Comparison of ENCODE assay signal across 23 cellular contexts in genomic region chr13:107457686-107458085, GRCh38.
DNase-seq lines count a peak whose midpoint lies in the region; ATAC-seq, FAIRE-seq and TF ChIP-seq lines count a peak whose summit lies in the region.
"Had no signal": no experiment of that assay in that cellular context is flagged by ENCODE, and none has a peak within 500 bp of the region (broad histone marks: within the 10 kb centered on the region; RNA-seq: fewer than 3 reads in every experiment).

No MANE protein-coding gene starts in this region.

- FAIRE-seq in endothelial cell of umbilical vein (lab: Jason Lieb, UNC) = no peak
- FAIRE-seq: GM19239 had no signal

- POLR2A ChIA-PET in endothelial cell of umbilical vein (lab: Charles Lee) = no interaction called here

- no peak overlapping the region for H3K9ac ChIP-seq in endothelial cell of umbilical vein (replicated peaks; ENCODE audit: extremely low read depth, insufficient read depth, low read length)
- H3K9ac ChIP-seq: GM23248 had no signal

- DNase-seq in DMS53 (lab: John Stamatoyannopoulos, UW) = peak; percentile 66
- DNase-seq in NCI-H187 (lab: John Stamatoyannopoulos, UW) = peak; percentile 19 to 60
- DNase-seq in NCI-H510A treated with DMSO at 0.1 percent for 48 hours (lab: John Stamatoyannopoulos, UW) = peak; percentile 84
- DNase-seq in endothelial cell of umbilical vein (ENCODE audit: low read depth, low spot score) = peak; percentile 78
- no peak for DNase-seq in HuH-7 (ENCODE audit: low spot score)
- DNase-seq in caudate nucleus (lab: John Stamatoyannopoulos, UW) = no peak
- DNase-seq: activated naive CD4-positive, alpha-beta T cell treated with Interleukin-2 at 50 U/mL for 16 hours; activated T-cell treated with anti-CD3 and anti-CD28 coated beads, Interleukin-2, amount 50 U/mL, for 24 hours; aorta; C1 segment of cervical spinal cord; effector memory CD4-positive, alpha-beta T cell; GF-D8; GM23248; MM.1S; NCI-H226; T1000 had no signal

- no peaks in the 10 kb centered on the region for H3K36me3 ChIP-seq in endothelial cell of umbilical vein (ENCODE audit: control insufficient read depth in 2 of 2, extremely low read depth in 1 of 2, insufficient read depth in 2 of 2, low read length in 2 of 2)

- TF ChIP-seq POLR2A in endothelial cell of umbilical vein (IDR thresholded peaks at IDR 0.05; ENCODE audit: low read depth, low read length) = no peak

- intact Hi-C loops in endothelial cell of umbilical vein (cut with micrococcal nuclease) = loop anchor here (10.0 kb wide), 1 partner anchor 893 kb away; the partner anchor contains the start of gene ARGLU1

- peaks cover 11% of the 10 kb centered on the region for H3K4me1 ChIP-seq in endothelial cell of umbilical vein (ENCODE audit: control insufficient read depth, extremely low read depth, insufficient read depth, low read length)

- no peak overlapping the region for H3K4me3 ChIP-seq in endothelial cell of umbilical vein (replicated peaks in 1 of 3; ENCODE audit: insufficient read depth in 1 of 3, low read depth in 1 of 3, low read length in 3 of 3)
- H3K4me3 ChIP-seq: GM23248 had no signal

- peak overlapping the region; percentile 16 for H3K4me2 ChIP-seq in endothelial cell of umbilical vein (ENCODE audit: insufficient read depth, low read length)

- no peaks in the 10 kb centered on the region for H3K9me3 ChIP-seq in endothelial cell of umbilical vein (replicated peaks; ENCODE audit: control insufficient read depth, insufficient read depth, low read length)

- BruUV-seq in endothelial cell of umbilical vein (replicated peaks; lab: Mats Ljungman, UMichigan) = no TSS peak

- ATAC-seq in GM19324 (IDR thresholded peaks at IDR 0.05; ENCODE audit: low FRiP score, unreplicated experiment) = no peak
- no peak for ATAC-seq in HG03460 (IDR thresholded peaks at IDR 0.05; ENCODE audit: unreplicated experiment)
- ATAC-seq: activated CD4-positive, CD25-positive, alpha-beta regulatory T cell treated with anti-CD3 and anti-CD28 coated beads, Interleukin-2, amount 50 U/mL, for 24 hours; natural killer cell treated with Interleukin-12 subunit alpha and Interleukin-12 subunit beta and Interleukin-15 and Interleukin-18, amount 100 ng/mL, for 72 hours; sciatic nerve; SK-N-SH treated with all-trans-retinoic acid at 6 μM for 48 hours had no signal

- no peaks in the 10 kb centered on the region for H3K27me3 ChIP-seq in endothelial cell of umbilical vein (ENCODE audit: control insufficient read depth in 2 of 2, insufficient read depth in 2 of 2, low read length in 2 of 2)

- CTCF ChIA-PET in endothelial cell of umbilical vein (lab: Charles Lee) = interaction anchor here (1.0 kb wide), 1 partner anchor 62 kb away, joined by 3 read pairs; no protein-coding TSS in a partner anchor

- H3K79me2 ChIP-seq in endothelial cell of umbilical vein (ENCODE audit: control insufficient read depth, insufficient read depth, low read length) = no peaks in the 10 kb centered on the region

- H3K27ac ChIP-seq in endothelial cell of umbilical vein (ENCODE audit: insufficient read depth, low read depth, low read length) = no peak overlapping the region
- no peak overlapping the region for H3K27ac ChIP-seq in caudate nucleus (ENCODE audit: low read depth, low read length)
- H3K27ac ChIP-seq: GM23248 had no signal

- H4K20me1 ChIP-seq in endothelial cell of umbilical vein (replicated peaks; ENCODE audit: control insufficient read depth, extremely low read depth, insufficient read depth, low read length) = no peaks in the 10 kb centered on the region

- TF ChIP-seq CTCF in endothelial cell of umbilical vein (IDR thresholded peaks at IDR 0.05; ENCODE audit: extremely low read depth in 1 of 2, insufficient read depth in 1 of 2, low read depth in 1 of 2, low read length in 2 of 2) = no peak

- no peak overlapping the region for H2AFZ ChIP-seq in endothelial cell of umbilical vein (ENCODE audit: low read depth, low read length)
- H2AFZ ChIP-seq: GM23248 had no signal

- dilution Hi-C loops in endothelial cell of umbilical vein (cut with MboI; ENCODE audit: extremely low pct_ligation_motif_present, low sequenced_read_pairs) = no loop called here

- no peaks in the 10 kb centered on the region for H3K9me1 ChIP-seq in endothelial cell of umbilical vein (replicated peaks; ENCODE audit: control insufficient read depth, extremely low read depth, insufficient read depth, low read length)

TF ChIP-seq in endothelial cell of umbilical vein, 7 proteins besides CTCF, POLR2A, EP300 and RAD21:
- TF ChIP-seq FOS (IDR thresholded peaks at IDR 0.05; ENCODE audit: borderline replicate concordance, insufficient read depth, low read length) = no peak
- no peak for TF ChIP-seq GATA2 (IDR thresholded peaks at IDR 0.05; ENCODE audit: insufficient read depth, insufficient read length, low read depth, low read length)
- TF ChIP-seq JUN (IDR thresholded peaks at IDR 0.05; ENCODE audit: borderline replicate concordance, insufficient read depth, insufficient read length, low read depth) = no peak
- no peak for TF ChIP-seq POLR2AphosphoS5 (IDR thresholded peaks at IDR 0.05; ENCODE audit: insufficient read depth, low read depth, low read length)
- no peak for TF ChIP-seq MAX (IDR thresholded peaks at IDR 0.05; ENCODE audit: insufficient read depth, insufficient read length)
- TF ChIP-seq MYC (IDR thresholded peaks at IDR 0.05; ENCODE audit: low read depth, low read length) = no peak
- no peak for TF ChIP-seq EZH2 (IDR thresholded peaks at IDR 0.05; ENCODE audit: borderline replicate concordance, low read depth, low read length, severe bottlenecking)

Comparison
In these comparisons a context has a peak if more than half of its experiments do, and no peak if none do; other contexts are left out.
1. DNase-seq: peak in DMS53 (single experiment), NCI-H187 (2 of 2), NCI-H510A treated with DMSO at 0.1 percent for 48 hours (single experiment) and endothelial cell of umbilical vein (single experiment); none in HuH-7 (single experiment) and caudate nucleus (0 of 61).